14 cellular contexts compared by ENCODE assay signal in the genomic region with DNA sequence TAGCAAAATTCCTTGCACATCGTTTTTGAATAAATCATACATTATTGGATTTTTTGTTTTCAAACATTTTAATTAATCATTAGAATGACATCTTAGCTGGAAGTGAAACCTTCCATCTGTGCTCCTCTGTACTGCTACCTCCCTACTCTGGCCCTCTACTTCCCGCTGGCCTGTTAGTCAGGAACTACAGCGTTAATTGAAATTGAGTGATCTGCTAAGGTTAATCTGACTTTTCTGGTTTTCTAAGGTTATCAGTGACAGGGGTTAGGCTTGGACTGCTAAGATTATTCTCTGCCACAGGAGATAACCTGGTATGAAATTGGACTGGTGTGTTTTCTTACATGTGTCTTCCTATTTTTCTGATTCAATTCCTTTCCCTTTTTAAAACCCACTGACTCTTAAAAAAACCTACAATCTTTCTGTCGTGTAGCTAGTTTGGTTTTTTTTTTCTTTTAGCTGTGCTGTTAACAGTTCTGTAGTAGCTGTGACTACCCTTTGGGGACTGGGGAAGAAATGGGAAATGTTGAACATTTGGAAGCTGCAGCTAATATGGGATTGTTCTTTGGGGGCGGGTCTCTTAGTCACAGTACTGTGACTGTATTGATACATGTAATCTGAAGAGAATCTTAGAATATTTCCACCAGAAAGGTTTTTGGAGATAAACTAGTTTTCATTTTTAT. TPM values are rescaled to one million over a fixed set of nuclear protein-coding genes. Genes with fewer than 3 reads are reported as not detected.
DNase-seq lines count a peak whose midpoint lies in the region; ATAC-seq and TF ChIP-seq lines count a peak whose summit lies in the region.
"Had no signal": no experiment of that assay in that cellular context is flagged by ENCODE, and none has a peak within 500 bp of the region (broad histone marks: within the 10 kb centered on the region; RNA-seq: fewer than 3 reads in every experiment).

No MANE protein-coding gene starts in this region.

- peaks cover 73% of the 10 kb centered on the region for H4K20me1 ChIP-seq in hepatocyte (ENCODE audit: insufficient read depth, poor library complexity, severe bottlenecking)

- H2AFZ ChIP-seq in hepatocyte: no peak overlapping the region

- WGBS in hepatocyte (ENCODE audit: low lambda C conversion rate, missing lambda C conversion rate): 69% methylated on average over 5 of the region's 5 CpGs

- H3K27ac Mint-ChIP-seq in stimulated activated naive CD8-positive, alpha-beta T cell treated with anti-CD3 and anti-CD28 coated beads, Interleukin-15, Interleukin-2, amounts not matched to agents 100 ng/mL and 50 ng/mL, for 24 hours: peak overlapping the region; percentile 67
- peak overlapping the region; percentile 66 for H3K27ac Mint-ChIP-seq in activated CD8-positive, alpha-beta T cell treated with anti-CD3 and anti-CD28 coated beads for 36 hours

- no peak overlapping the region for H3K4me3 ChIP-seq in hepatocyte
- H3K4me3 ChIP-seq: SK-N-MC had no signal

- intact Hi-C loops in activated CD8-positive, alpha-beta T cell treated with anti-CD3 and anti-CD28 coated beads for 36 hours (cut with micrococcal nuclease): no loop called here

- TF ChIP-seq CTCF in activated CD8-positive, alpha-beta T cell treated with anti-CD3 and anti-CD28 coated beads for 36 hours (IDR thresholded peaks at IDR 0.05): no peak
- no peak for TF ChIP-seq CTCF in hepatocyte (IDR thresholded peaks at IDR 0.05; ENCODE audit: poor library complexity)

- no peaks in the 10 kb centered on the region for H3K36me3 ChIP-seq in hepatocyte (replicated peaks; ENCODE audit: insufficient read depth, low read depth)

- no peaks in the 10 kb centered on the region for H3K9me2 ChIP-seq in hepatocyte (replicated peaks; ENCODE audit: insufficient read depth)

- no peaks in the 10 kb centered on the region for H3K9me3 Mint-ChIP-seq in stimulated activated naive CD8-positive, alpha-beta T cell treated with anti-CD3 and anti-CD28 coated beads, Interleukin-15, Interleukin-2, amounts not matched to agents 100 ng/mL and 50 ng/mL, for 24 hours
- H3K9me3 Mint-ChIP-seq in activated CD8-positive, alpha-beta T cell treated with anti-CD3 and anti-CD28 coated beads for 36 hours: no peaks in the 10 kb centered on the region

- peaks cover 7% of the 10 kb centered on the region for H3K4me1 ChIP-seq in hepatocyte (ENCODE audit: insufficient read depth)

- POLR2A ChIA-PET in activated CD8-positive, alpha-beta T cell treated with anti-CD3 and anti-CD28 coated beads for 36 hours (lab: Charles Lee): interaction anchor here (0.7 to 2.0 kb wide), 5 partner anchors 13 to 93 kb away, joined by 3 to 6 read pairs (median 3); partner anchors contain the start of gene DIMT1

- peaks cover 63% of the 10 kb centered on the region for H3K36me3 Mint-ChIP-seq in stimulated activated naive CD8-positive, alpha-beta T cell treated with anti-CD3 and anti-CD28 coated beads, Interleukin-15, Interleukin-2, amounts not matched to agents 100 ng/mL and 50 ng/mL, for 24 hours (ENCODE audit: low read depth)
- peaks cover 73% of the 10 kb centered on the region for H3K36me3 Mint-ChIP-seq in activated CD8-positive, alpha-beta T cell treated with anti-CD3 and anti-CD28 coated beads for 36 hours (ENCODE audit: low read depth)

- H3K4me2 ChIP-seq in hepatocyte: peak overlapping the region; percentile 30

- H3K9me3 ChIP-seq in hepatocyte (ENCODE audit: low read depth): no peaks in the 10 kb centered on the region

- no peak for DNase-seq in stimulated activated naive CD8-positive, alpha-beta T cell treated with anti-CD3 and anti-CD28 coated beads, Interleukin-15, Interleukin-2, amounts not matched to agents 100 U/mL and 50 U/mL, for 24 hours
- no peak for DNase-seq in activated CD8-positive, alpha-beta T cell treated with anti-CD3 and anti-CD28 coated beads for 36 hours
- DNase-seq in hepatocyte (ENCODE audit: low spot score): no peak
- no peak for DNase-seq in NCI-H748 treated with DMSO at 0.1 percent for 48 hours (lab: John Stamatoyannopoulos, UW)
- DNase-seq in ecto neural progenitor cell (ENCODE audit: low spot score): no peak
- DNase-seq in RKO (ENCODE audit: low spot score): no peak
- no peak for DNase-seq in NCI-H226
- DNase-seq: AML-193, dermis blood vessel endothelial cell, Kasumi-1, midbrain, NCI-H2081 had no signal

- peaks cover 85% of the 10 kb centered on the region for H3K4me1 Mint-ChIP-seq in stimulated activated naive CD8-positive, alpha-beta T cell treated with anti-CD3 and anti-CD28 coated beads, Interleukin-15, Interleukin-2, amounts not matched to agents 100 ng/mL and 50 ng/mL, for 24 hours (ENCODE audit: low read depth)
- H3K4me1 Mint-ChIP-seq in activated CD8-positive, alpha-beta T cell treated with anti-CD3 and anti-CD28 coated beads for 36 hours (ENCODE audit: low read depth): peaks cover 60% of the 10 kb centered on the region

- H3K27me3 Mint-ChIP-seq in stimulated activated naive CD8-positive, alpha-beta T cell treated with anti-CD3 and anti-CD28 coated beads, Interleukin-15, Interleukin-2, amounts not matched to agents 100 ng/mL and 50 ng/mL, for 24 hours: no peaks in the 10 kb centered on the region
- H3K27me3 Mint-ChIP-seq in activated CD8-positive, alpha-beta T cell treated with anti-CD3 and anti-CD28 coated beads for 36 hours: no peaks in the 10 kb centered on the region

- CTCF ChIA-PET in activated CD8-positive, alpha-beta T cell treated with anti-CD3 and anti-CD28 coated beads for 36 hours (lab: Charles Lee): interaction anchor here (0.6 to 1.0 kb wide), 2 partner anchors 18 to 87 kb away, joined by 3 to 4 read pairs; no protein-coding TSS in a partner anchor

- peaks cover 92% of the 10 kb centered on the region for H3K79me2 ChIP-seq in hepatocyte

- H3K27me3 ChIP-seq in hepatocyte: no peaks in the 10 kb centered on the region

- peak overlapping the region; percentile 50 for H3K4me3 Mint-ChIP-seq in stimulated activated naive CD8-positive, alpha-beta T cell treated with anti-CD3 and anti-CD28 coated beads, Interleukin-15, Interleukin-2, amounts not matched to agents 100 ng/mL and 50 ng/mL, for 24 hours
- H3K4me3 Mint-ChIP-seq in activated CD8-positive, alpha-beta T cell treated with anti-CD3 and anti-CD28 coated beads for 36 hours: peak overlapping the region; percentile 53

- ATAC-seq in stimulated activated naive CD8-positive, alpha-beta T cell treated with anti-CD3 and anti-CD28 coated beads, Interleukin-15, Interleukin-2, amounts not matched to agents 100 U/mL and 50 U/mL, for 24 hours: no peak
- ATAC-seq in activated CD8-positive, alpha-beta T cell treated with anti-CD3 and anti-CD28 coated beads for 36 hours: no peak

- peak overlapping the region; percentile 17 for H3K27ac ChIP-seq in hepatocyte
- H3K27ac ChIP-seq: SK-N-MC had no signal

RNA-seq across cellular contexts. Expression of gene KIF2A, which starts 4.6 kb away (rescaled TPM):
- total RNA-seq in activated CD8-positive, alpha-beta T cell treated with anti-CD3 and anti-CD28 coated beads for 36 hours: 100 to 1,000 TPM; 251 to 257 TPM
- total RNA-seq in hepatocyte: 46.9 and 60.5 TPM in 2 replicates
- polyA plus RNA-seq in hepatocyte: 28.3 and 35.2 TPM in 2 replicates
